Comparison of ENCODE assay signal across 16 cellular contexts in the genomic region with DNA sequence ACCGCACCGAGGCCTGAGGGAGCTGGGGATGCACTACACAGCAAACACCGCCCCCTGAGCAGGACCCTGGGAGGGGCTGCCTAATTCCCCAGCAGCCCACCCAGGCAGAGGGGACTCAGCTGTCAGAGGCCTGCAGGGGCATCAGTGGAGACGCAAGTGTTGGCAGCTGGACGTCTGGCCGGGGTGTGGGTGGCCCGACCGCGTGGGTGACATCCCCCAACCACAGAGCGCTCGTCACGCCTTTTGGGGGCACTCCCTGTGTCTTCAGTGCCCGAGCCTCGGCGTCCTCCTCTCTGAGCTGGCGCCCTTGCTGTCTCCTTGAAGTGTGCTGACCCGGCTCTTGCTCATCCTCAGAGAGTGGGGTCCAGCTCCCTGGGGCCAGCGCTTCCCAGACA.
DNase-seq lines count a peak whose midpoint lies in the region; ATAC-seq and TF ChIP-seq lines count a peak whose summit lies in the region.
"Had no signal": no experiment of that assay in that cellular context is flagged by ENCODE, and none has a peak within 500 bp of the region (broad histone marks: within the 10 kb centered on the region; RNA-seq: fewer than 3 reads in every experiment).

No MANE protein-coding gene starts in this region.

- no peak overlapping the region for H2BK20ac ChIP-seq in H9 (ENCODE audit: low read depth, low read length, poor library complexity, severe bottlenecking)

- no peaks in the 10 kb centered on the region for H3K9me2 ChIP-seq in hepatocyte (replicated peaks; ENCODE audit: insufficient read depth)

- H3K4me3 ChIP-seq in spleen (no peak overlapping the region), hepatocyte (no peak overlapping the region)
- H3K4me3 ChIP-seq: BLaER1 treated with 17β-estradiol and CSF1 and Interleukin-3, amounts not matched to agents 10 nM and 100 nM; K562; Peyer's patch had no signal

- no peak overlapping the region for H2BK15ac ChIP-seq in H9 (ENCODE audit: low read depth, low read length)

- intact Hi-C loops in spleen (cut with DNase I; ENCODE audit: low total_unique reads), result no loop called here

- no peak overlapping the region for H3K56ac ChIP-seq in H9 (ENCODE audit: insufficient read length, low read depth, low read length)

- H3K4me2 ChIP-seq in H9 (ENCODE audit: insufficient read depth, insufficient read length, low read length), result no peak overlapping the region
- no peak overlapping the region for H3K4me2 ChIP-seq in hepatocyte

- no peak overlapping the region for H3K14ac ChIP-seq in H9 (ENCODE audit: insufficient read depth, low read length)

- H3K18ac ChIP-seq in H9 (ENCODE audit: insufficient read length, low read depth, low read length), result no peak overlapping the region

- H3K27me3 Mint-ChIP-seq in H9 (ENCODE audit: low read depth) (peaks cover 38% of the 10 kb centered on the region), WTC11 (ENCODE audit: low read depth) (peaks cover 18% of the 10 kb centered on the region)

- H2AFZ ChIP-seq in H9 (ENCODE audit: low read length) (no peak overlapping the region), hepatocyte (no peak overlapping the region)

- no peaks in the 10 kb centered on the region for H3K79me1 ChIP-seq in H9 (ENCODE audit: insufficient read depth, low read depth, low read length, poor library complexity, severe bottlenecking)

- no peaks in the 10 kb centered on the region; a peak in 1 of 5 replicates for H3K9me3 Mint-ChIP-seq in H9
- H3K9me3 Mint-ChIP-seq in WTC11, result no peaks in the 10 kb centered on the region
- H3K9me3 Mint-ChIP-seq: CD8-positive, alpha-beta T cell had no signal

- no peak overlapping the region for H4K91ac ChIP-seq in H9 (ENCODE audit: insufficient read length, low read depth, low read length)

- H3K4me1 Mint-ChIP-seq in H9 (no peaks in the 10 kb centered on the region; a peak in 1 of 4 replicates), WTC11 (no peaks in the 10 kb centered on the region)

- H2BK5ac ChIP-seq in H9 (ENCODE audit: insufficient read length, low read length), result no peak overlapping the region

- H3K27ac ChIP-seq in H9 (ENCODE audit: insufficient read length, low read depth, low read length), result no peak overlapping the region
- no peak overlapping the region for H3K27ac ChIP-seq in spleen
- no peak overlapping the region for H3K27ac ChIP-seq in hepatocyte
- H3K27ac ChIP-seq: BLaER1 treated with 17β-estradiol and CSF1 and Interleukin-3, amounts not matched to agents 10 nM and 100 nM; Peyer's patch had no signal

- H3K36me3 Mint-ChIP-seq in H9 (ENCODE audit: insufficient read depth in 1 of 3, low read depth in 3 of 3), result no peaks in the 10 kb centered on the region
- no peaks in the 10 kb centered on the region for H3K36me3 Mint-ChIP-seq in WTC11
- H3K36me3 Mint-ChIP-seq: CD8-positive, alpha-beta T cell had no signal

- H3K9me3 ChIP-seq in H9 (ENCODE audit: control insufficient read depth, low read depth, low read length) (no peaks in the 10 kb centered on the region), spleen (no peaks in the 10 kb centered on the region), hepatocyte (ENCODE audit: low read depth) (no peaks in the 10 kb centered on the region)
- H3K9me3 ChIP-seq: BLaER1 treated with 17β-estradiol and CSF1 and Interleukin-3, amounts not matched to agents 10 nM and 100 nM; Peyer's patch had no signal

- ATAC-seq in WTC11 (no peak), GM18517 (IDR thresholded peaks at IDR 0.05; ENCODE audit: unreplicated experiment) (no peak)
- ATAC-seq: K562 had no signal

- no peaks in the 10 kb centered on the region for H3K23me2 ChIP-seq in H9 (ENCODE audit: insufficient read length, low read depth, low read length, poor library complexity, severe bottlenecking)

- H3K23ac ChIP-seq in H9 (ENCODE audit: insufficient read length, low read depth, low read length), result no peak overlapping the region

- H4K5ac ChIP-seq in H9 (ENCODE audit: insufficient read length, low read depth, low read length), result no peak overlapping the region

- H3K27me3 ChIP-seq in H9 (ENCODE audit: insufficient read depth, low read length) (peaks cover 5% of the 10 kb centered on the region; the same call in 1 of the 2 replicates), spleen (replicated peaks in 1 of 7) (peaks cover 0 to 37% (median 11%) of the 10 kb centered on the region in 7 donors), hepatocyte (peaks cover 52% of the 10 kb centered on the region)
- H3K27me3 ChIP-seq: Peyer's patch had no signal

- H3K9ac ChIP-seq in H9 (ENCODE audit: extremely low read depth, insufficient read length, low read length), result no peak overlapping the region
- H3K9ac ChIP-seq: BLaER1 treated with 17β-estradiol and CSF1 and Interleukin-3, amounts not matched to agents 10 nM and 100 nM had no signal

- no peak overlapping the region for H4K8ac ChIP-seq in H9 (replicated peaks; ENCODE audit: insufficient read length, low read depth, low read length)

- CTCF ChIA-PET in WTC11 (lab: Charles Lee), result interaction anchor here (1.3 to 2.0 kb wide), 2 partner anchors 24 to 47 kb away, joined by 3 to 11 read pairs; no protein-coding TSS in a partner anchor

- no peak overlapping the region for H3K27ac Mint-ChIP-seq in H9
- H3K27ac Mint-ChIP-seq in WTC11, result no peak overlapping the region
- H3K27ac Mint-ChIP-seq: HFFc6 had no signal

- H3K4ac ChIP-seq in H9 (ENCODE audit: low read depth, low read length), result no peak overlapping the region

- no peak overlapping the region for H3T11ph ChIP-seq in H9 (ENCODE audit: low read length)

- no peak overlapping the region for H2BK120ac ChIP-seq in H9 (ENCODE audit: low read depth, low read length, poor library complexity, severe bottlenecking)

- TF ChIP-seq CTCF in H9 (conservative IDR thresholded peaks at IDR 0.05), result no peak
- TF ChIP-seq CTCF in WTC11 (IDR thresholded peaks at IDR 0.05), result no peak
- no peak for TF ChIP-seq CTCF in spleen (IDR thresholded peaks at IDR 0.05 in 8 of 11, conservative IDR thresholded peaks at IDR 0.05 in 3 of 11)
- no peak for TF ChIP-seq CTCF in hepatocyte (IDR thresholded peaks at IDR 0.05; ENCODE audit: poor library complexity)

- no peaks in the 10 kb centered on the region for H4K20me1 ChIP-seq in H9 (ENCODE audit: control insufficient read depth, insufficient read depth, insufficient read length)
- no peaks in the 10 kb centered on the region for H4K20me1 ChIP-seq in hepatocyte (ENCODE audit: insufficient read depth, poor library complexity, severe bottlenecking)
- H4K20me1 ChIP-seq: BLaER1 treated with 17β-estradiol and CSF1 and Interleukin-3, amounts not matched to agents 10 nM and 100 nM had no signal

- no peaks in the 10 kb centered on the region for H3K4me1 ChIP-seq in H9 (ENCODE audit: insufficient read depth, low read length)
- no peaks in the 10 kb centered on the region for H3K4me1 ChIP-seq in spleen
- no peaks in the 10 kb centered on the region for H3K4me1 ChIP-seq in hepatocyte (ENCODE audit: insufficient read depth)
- H3K4me1 ChIP-seq: Peyer's patch had no signal

- no CpG with 5 or more reads among the region's 18 CpGs for WGBS in H9 (ENCODE audit: extremely low coverage, insufficient read length, low lambda C conversion rate)
- 82 to 89% (median 86%) methylated on average over 2 to 18 of the region's 18 CpGs for whole genome bisulfite sequencing in spleen, 5 donors
- 87% methylated on average over 18 of the region's 18 CpGs for WGBS in hepatocyte (ENCODE audit: low lambda C conversion rate, missing lambda C conversion rate)

- TF ChIP-seq POLR2A in spleen (IDR thresholded peaks at IDR 0.05), result no peak

- no peaks in the 10 kb centered on the region for H3K79me2 ChIP-seq in H9 (ENCODE audit: insufficient read depth, low read length)
- H3K79me2 ChIP-seq in hepatocyte, result no peaks in the 10 kb centered on the region

- no peak overlapping the region for H2BK12ac ChIP-seq in H9 (ENCODE audit: insufficient read length, low read depth, low read length)

- H3K4me3 Mint-ChIP-seq in H9, result no peak overlapping the region
- no peak overlapping the region for H3K4me3 Mint-ChIP-seq in WTC11
- H3K4me3 Mint-ChIP-seq: CD8-positive, alpha-beta T cell; HFFc6 had no signal

- POLR2A ChIA-PET in WTC11 (lab: Charles Lee), result no interaction called here

- H3K36me3 ChIP-seq in spleen (no peaks in the 10 kb centered on the region), hepatocyte (replicated peaks; ENCODE audit: insufficient read depth, low read depth) (no peaks in the 10 kb centered on the region)
- H3K36me3 ChIP-seq: BLaER1 treated with 17β-estradiol and CSF1 and Interleukin-3, amounts not matched to agents 10 nM and 100 nM; Peyer's patch had no signal

- DNase-seq in H9 (peak; percentile 26), WTC11 (ENCODE audit: low spot score) (peak; percentile 6), mesenteric fat pad (ENCODE audit: low spot score) (peak; percentile 78), spleen (peak; percentile 68), hepatocyte (ENCODE audit: low spot score) (no peak)
- DNase-seq in stimulated activated naive CD4-positive, alpha-beta T cell (lab: John Stamatoyannopoulos, UW), result no peak
- DNase-seq: DMS79, HFFc6, NCI-H1105, NCI-H1694, SHP77 had no signal

- no peak overlapping the region for H2AK5ac ChIP-seq in H9 (ENCODE audit: insufficient read length, low read length)

TF ChIP-seq in WTC11, 78 proteins besides CTCF, POLR2A, EP300 and RAD21 (continues in another document):
- TF ChIP-seq ATF3 (CRISPR knock-in tag; conservative IDR thresholded peaks at IDR 0.05) (no peak), CREM (CRISPR knock-in tag; IDR thresholded peaks at IDR 0.05) (no peak), TEAD4 (CRISPR knock-in tag; IDR thresholded peaks at IDR 0.05) (no peak), ZNF263 (CRISPR knock-in tag; IDR thresholded peaks at IDR 0.05; ENCODE audit: low read depth) (no peak)

Comparison
In these comparisons a context has a peak if more than half of its experiments do, and no peak if none do; other contexts are left out.
1. DNase-seq: peak in H9 (single experiment), WTC11 (single experiment), mesenteric fat pad (single experiment) and spleen (single experiment); none in hepatocyte (single experiment) and stimulated activated naive CD4-positive, alpha-beta T cell (0 of 6).